In the genomic region with DNA sequence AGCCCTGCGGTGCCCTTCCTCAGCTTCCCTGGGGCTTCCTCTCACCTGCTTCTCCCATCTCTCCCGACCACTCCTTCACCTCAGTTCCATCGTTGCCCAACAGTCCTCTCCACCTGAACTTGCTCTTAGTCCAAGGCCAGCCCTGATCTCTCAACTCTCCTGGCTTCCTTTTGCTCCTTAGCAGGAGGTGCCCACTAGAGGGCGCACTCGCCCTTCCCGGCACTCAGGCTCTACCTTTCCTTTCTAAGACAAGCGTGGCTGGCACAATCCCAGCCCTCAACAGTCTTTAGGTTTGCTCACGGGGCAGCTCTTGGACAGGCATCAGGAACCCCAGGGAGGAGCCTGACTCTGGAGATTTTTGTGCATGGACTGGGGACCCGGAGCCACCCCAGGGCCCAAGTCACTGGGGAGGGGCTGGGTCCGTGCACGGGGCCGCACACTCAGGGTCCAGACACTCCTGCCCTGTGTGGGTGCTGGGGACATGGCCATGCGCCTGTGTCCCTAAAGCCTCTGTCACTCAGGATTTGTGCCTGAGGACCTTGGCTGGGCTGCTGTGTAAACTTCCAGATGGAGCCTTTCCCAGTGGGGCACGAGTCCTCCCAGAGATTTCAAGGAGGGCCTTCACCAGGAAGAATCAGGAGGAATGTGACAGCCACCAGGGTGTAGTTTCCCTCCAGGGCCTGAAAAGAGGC, we compare ENCODE assay signal across 8 cellular contexts. TPM values are rescaled to one million over a fixed set of nuclear protein-coding genes. Genes with fewer than 3 reads are reported as not detected.
DNase-seq lines count a peak whose midpoint lies in the region; ATAC-seq, FAIRE-seq and TF ChIP-seq lines count a peak whose summit lies in the region.

No MANE protein-coding gene starts in this region.

- no peaks in the 10 kb centered on the region for H3K36me3 ChIP-seq in heart left ventricle
- H3K36me3 ChIP-seq in small intestine (ENCODE audit: control insufficient read depth in 2 of 2, insufficient read depth in 2 of 2, low read length in 2 of 2) = no peaks in the 10 kb centered on the region

- H3K27me3 ChIP-seq in heart left ventricle (peaks cover 0 to 12% (median 0%) of the 10 kb centered on the region in 9 donors), small intestine (ENCODE audit: control insufficient read depth in 2 of 2, insufficient read depth in 2 of 2, low read length in 2 of 2) (peaks cover 0 to under 1% of the 10 kb centered on the region in 2 donors)

- TF ChIP-seq CTCF in HFF-Myc (IDR thresholded peaks at IDR 0.05; ENCODE audit: low read depth, low read length, missing control alignments) = peak; percentile 96
- peak in 11 of 12 donors; percentile 18 to 67 (median 53) for TF ChIP-seq CTCF in heart left ventricle (IDR thresholded peaks at IDR 0.05)

- H3K4me3 ChIP-seq in HFF-Myc (replicated peaks; ENCODE audit: low read depth, low read length) (no peak overlapping the region), heart left ventricle (no peak overlapping the region), small intestine (ENCODE audit: low read depth in 1 of 2, low read length in 2 of 2) (no peak overlapping the region)

- DNase-seq in COLO829 (ENCODE audit: low spot score) (peak; percentile 67), HFF-Myc (ENCODE audit: extremely low read depth, low read depth) (peak; percentile 26), OCI-M1 (lab: John Stamatoyannopoulos, UW) (peak; percentile 80), heart left ventricle (peak in 4 of 5 donors; percentile 14 to 73 (median 33)), small intestine (peak; percentile 47)
- peak; percentile 17 for DNase-seq in activated T-helper 9 cell treated with anti-CD3 and anti-CD28 coated beads, Interleukin-2, amount 50 U/mL, for 16 hours (ENCODE audit: low read depth)

- H3K9me3 ChIP-seq in heart left ventricle (peaks cover 0 to 7% (median 0%) of the 10 kb centered on the region in 12 donors), small intestine (ENCODE audit: control insufficient read depth, low read depth) (no peaks in the 10 kb centered on the region)

- H3K27ac ChIP-seq in heart left ventricle (no peak overlapping the region), small intestine (ENCODE audit: low read depth in 1 of 2, low read length in 1 of 2) (no peak overlapping the region)

- H3K4me1 ChIP-seq in heart left ventricle (no peaks in the 10 kb centered on the region), small intestine (ENCODE audit: control insufficient read depth in 2 of 2, insufficient read depth in 1 of 2, low read depth in 1 of 2, low read length in 1 of 2) (no peaks in the 10 kb centered on the region)

- WGBS in heart left ventricle, 4 donors = 26 to 37% (median 36%) methylated on average over 11 to 14 of the region's 14 CpGs
- WGBS in small intestine, 3 donors = 36 to 38% (median 37%) methylated on average over 14 of the region's 14 CpGs

- ATAC-seq in heart left ventricle (peak in 2 of 4 donors; percentile 13 to 61), HG03196 (IDR thresholded peaks at IDR 0.05; ENCODE audit: unreplicated experiment) (no peak), GM21825 (IDR thresholded peaks at IDR 0.05; ENCODE audit: unreplicated experiment) (no peak)

- TF ChIP-seq POLR2A in heart left ventricle (IDR thresholded peaks at IDR 0.05) = no peak

- no peak for FAIRE-seq in small intestine (lab: Jason Lieb, UNC)

- intact Hi-C loops in heart left ventricle (cut with DNase I) = no loop called here

RNA-seq across cellular contexts. Expression of a gene that starts 12.1 kb away (rescaled TPM):
- total RNA-seq in heart left ventricle = under 1 TPM in 2 of 9 donors, not detected in 7; 0.10 to 0.56 TPM
- polyA plus RNA-seq in heart left ventricle = not detected
- polyA plus RNA-seq in small intestine = not detected

Comparison
In these comparisons a context has a peak if more than half of its experiments do, and no peak if none do; other contexts are left out.
1. DNase-seq: peak in every context shown above with its lines; median percentile 80 in OCI-M1; 67 in COLO829; 47 in small intestine; 33 in heart left ventricle; 26 in HFF-Myc; 17 in activated T-helper 9 cell treated with anti-CD3 and anti-CD28 coated beads, Interleukin-2, amount 50 U/mL, for 16 hours.